ENCODE assay signal across 1 cellular context in the genomic region with DNA sequence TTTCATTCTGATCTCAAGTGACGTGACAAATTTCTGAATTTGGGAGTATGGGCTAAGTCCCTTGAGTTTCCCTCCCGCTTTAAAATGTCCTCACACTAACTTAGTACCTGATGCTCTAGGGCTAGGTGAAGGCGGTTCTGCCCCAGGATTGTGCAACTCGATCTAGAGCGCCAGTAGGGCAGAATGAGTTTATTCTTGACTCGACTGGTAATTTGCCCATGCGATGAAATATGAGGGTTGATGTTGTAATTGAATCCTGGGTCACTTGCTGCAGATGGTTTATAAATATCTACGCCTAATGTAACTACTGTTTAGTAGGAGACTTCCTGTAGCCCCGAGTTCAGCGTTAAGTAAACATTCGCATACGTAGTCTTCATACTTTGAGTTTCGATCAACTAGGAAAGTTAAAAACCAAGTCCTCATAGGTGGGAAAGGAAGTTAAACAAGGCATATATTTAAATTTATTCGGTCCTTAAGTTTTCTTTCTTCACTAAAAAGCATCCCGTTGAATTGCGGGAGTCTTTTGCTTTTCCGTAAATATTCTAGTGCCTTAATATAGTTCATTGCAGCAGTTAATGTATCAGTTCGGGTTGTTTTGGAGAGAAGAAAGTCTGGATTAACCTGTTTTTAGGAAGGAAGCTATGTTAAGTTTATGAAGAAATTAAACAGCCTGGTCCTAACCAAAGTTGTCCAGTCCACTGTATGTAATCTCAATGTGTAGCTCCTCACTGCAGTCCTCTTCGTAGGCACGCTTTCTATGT.
TF ChIP-seq lines count a peak whose summit lies in the region.

No MANE protein-coding gene starts in this region.

TF ChIP-seq in HepG2, 621 proteins besides CTCF, POLR2A, EP300 and RAD21 (continues in another document):
- TF ChIP-seq, protein P1, sequence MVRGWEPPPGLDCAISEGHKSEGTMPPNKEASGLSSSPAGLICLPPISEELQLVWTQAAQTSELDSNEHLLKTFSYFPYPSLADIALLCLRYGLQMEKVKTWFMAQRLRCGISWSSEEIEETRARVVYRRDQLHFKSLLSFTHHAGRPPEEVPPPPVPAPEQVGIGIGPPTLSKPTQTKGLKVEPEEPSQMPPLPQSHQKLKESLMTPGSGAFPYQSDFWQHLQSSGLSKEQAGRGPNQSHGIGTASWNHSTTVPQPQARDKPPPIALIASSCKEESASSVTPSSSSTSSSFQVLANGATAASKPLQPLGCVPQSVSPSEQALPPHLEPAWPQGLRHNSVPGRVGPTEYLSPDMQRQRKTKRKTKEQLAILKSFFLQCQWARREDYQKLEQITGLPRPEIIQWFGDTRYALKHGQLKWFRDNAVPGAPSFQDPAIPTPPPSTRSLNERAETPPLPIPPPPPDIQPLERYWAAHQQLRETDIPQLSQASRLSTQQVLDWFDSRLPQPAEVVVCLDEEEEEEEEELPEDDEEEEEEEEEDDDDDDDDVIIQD (CRISPR knock-in tag; IDR thresholded peaks at IDR 0.05; ENCODE audit: low read depth) = 0 out of 2 replicates have a peak, but pooled peaks have one; percentile 9
- no peak for TF ChIP-seq ATRX (CRISPR knock-in tag; IDR thresholded peaks at IDR 0.05; ENCODE audit: borderline replicate concordance)
- TF ChIP-seq, protein P2, sequence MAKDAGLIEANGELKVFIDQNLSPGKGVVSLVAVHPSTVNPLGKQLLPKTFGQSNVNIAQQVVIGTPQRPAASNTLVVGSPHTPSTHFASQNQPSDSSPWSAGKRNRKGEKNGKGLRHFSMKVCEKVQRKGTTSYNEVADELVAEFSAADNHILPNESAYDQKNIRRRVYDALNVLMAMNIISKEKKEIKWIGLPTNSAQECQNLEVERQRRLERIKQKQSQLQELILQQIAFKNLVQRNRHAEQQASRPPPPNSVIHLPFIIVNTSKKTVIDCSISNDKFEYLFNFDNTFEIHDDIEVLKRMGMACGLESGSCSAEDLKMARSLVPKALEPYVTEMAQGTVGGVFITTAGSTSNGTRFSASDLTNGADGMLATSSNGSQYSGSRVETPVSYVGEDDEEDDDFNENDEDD (CRISPR knock-in tag; IDR thresholded peaks at IDR 0.05; ENCODE audit: borderline replicate concordance) = no peak
- 0 out of 2 replicates have a peak, but pooled peaks have one; percentile 23 for TF ChIP-seq ELF4 (CRISPR knock-in tag; IDR thresholded peaks at IDR 0.05; ENCODE audit: borderline replicate concordance)
- no peak for TF ChIP-seq MIER2 (CRISPR knock-in tag; IDR thresholded peaks at IDR 0.05)
- TF ChIP-seq ZFAT (CRISPR knock-in tag; conservative IDR thresholded peaks at IDR 0.05) = 0 out of 2 replicates have a peak, but pooled peaks have one; percentile 47
- TF ChIP-seq, protein P3, sequence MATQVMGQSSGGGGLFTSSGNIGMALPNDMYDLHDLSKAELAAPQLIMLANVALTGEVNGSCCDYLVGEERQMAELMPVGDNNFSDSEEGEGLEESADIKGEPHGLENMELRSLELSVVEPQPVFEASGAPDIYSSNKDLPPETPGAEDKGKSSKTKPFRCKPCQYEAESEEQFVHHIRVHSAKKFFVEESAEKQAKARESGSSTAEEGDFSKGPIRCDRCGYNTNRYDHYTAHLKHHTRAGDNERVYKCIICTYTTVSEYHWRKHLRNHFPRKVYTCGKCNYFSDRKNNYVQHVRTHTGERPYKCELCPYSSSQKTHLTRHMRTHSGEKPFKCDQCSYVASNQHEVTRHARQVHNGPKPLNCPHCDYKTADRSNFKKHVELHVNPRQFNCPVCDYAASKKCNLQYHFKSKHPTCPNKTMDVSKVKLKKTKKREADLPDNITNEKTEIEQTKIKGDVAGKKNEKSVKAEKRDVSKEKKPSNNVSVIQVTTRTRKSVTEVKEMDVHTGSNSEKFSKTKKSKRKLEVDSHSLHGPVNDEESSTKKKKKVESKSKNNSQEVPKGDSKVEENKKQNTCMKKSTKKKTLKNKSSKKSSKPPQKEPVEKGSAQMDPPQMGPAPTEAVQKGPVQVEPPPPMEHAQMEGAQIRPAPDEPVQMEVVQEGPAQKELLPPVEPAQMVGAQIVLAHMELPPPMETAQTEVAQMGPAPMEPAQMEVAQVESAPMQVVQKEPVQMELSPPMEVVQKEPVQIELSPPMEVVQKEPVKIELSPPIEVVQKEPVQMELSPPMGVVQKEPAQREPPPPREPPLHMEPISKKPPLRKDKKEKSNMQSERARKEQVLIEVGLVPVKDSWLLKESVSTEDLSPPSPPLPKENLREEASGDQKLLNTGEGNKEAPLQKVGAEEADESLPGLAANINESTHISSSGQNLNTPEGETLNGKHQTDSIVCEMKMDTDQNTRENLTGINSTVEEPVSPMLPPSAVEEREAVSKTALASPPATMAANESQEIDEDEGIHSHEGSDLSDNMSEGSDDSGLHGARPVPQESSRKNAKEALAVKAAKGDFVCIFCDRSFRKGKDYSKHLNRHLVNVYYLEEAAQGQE (IDR thresholded peaks at IDR 0.05; ENCODE audit: borderline replicate concordance in 1 of 2, low read depth in 1 of 2, low read length in 2 of 2) = 0 out of 4 replicates have a peak, but pooled peaks of 1 of the 2 experiments have one; percentile 11
- TF ChIP-seq, protein P4, sequence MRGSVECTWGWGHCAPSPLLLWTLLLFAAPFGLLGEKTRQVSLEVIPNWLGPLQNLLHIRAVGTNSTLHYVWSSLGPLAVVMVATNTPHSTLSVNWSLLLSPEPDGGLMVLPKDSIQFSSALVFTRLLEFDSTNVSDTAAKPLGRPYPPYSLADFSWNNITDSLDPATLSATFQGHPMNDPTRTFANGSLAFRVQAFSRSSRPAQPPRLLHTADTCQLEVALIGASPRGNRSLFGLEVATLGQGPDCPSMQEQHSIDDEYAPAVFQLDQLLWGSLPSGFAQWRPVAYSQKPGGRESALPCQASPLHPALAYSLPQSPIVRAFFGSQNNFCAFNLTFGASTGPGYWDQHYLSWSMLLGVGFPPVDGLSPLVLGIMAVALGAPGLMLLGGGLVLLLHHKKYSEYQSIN (CRISPR knock-in tag; IDR thresholded peaks at IDR 0.05; ENCODE audit: borderline replicate concordance) = no peak
- TF ChIP-seq, protein P5, sequence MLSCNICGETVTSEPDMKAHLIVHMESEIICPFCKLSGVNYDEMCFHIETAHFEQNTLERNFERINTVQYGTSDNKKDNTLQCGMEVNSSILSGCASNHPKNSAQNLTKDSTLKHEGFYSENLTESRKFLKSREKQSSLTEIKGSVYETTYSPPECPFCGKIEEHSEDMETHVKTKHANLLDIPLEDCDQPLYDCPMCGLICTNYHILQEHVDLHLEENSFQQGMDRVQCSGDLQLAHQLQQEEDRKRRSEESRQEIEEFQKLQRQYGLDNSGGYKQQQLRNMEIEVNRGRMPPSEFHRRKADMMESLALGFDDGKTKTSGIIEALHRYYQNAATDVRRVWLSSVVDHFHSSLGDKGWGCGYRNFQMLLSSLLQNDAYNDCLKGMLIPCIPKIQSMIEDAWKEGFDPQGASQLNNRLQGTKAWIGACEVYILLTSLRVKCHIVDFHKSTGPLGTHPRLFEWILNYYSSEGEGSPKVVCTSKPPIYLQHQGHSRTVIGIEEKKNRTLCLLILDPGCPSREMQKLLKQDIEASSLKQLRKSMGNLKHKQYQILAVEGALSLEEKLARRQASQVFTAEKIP (CRISPR knock-in tag; IDR thresholded peaks at IDR 0.05; ENCODE audit: borderline replicate concordance) = no peak
- TF ChIP-seq, protein P6, sequence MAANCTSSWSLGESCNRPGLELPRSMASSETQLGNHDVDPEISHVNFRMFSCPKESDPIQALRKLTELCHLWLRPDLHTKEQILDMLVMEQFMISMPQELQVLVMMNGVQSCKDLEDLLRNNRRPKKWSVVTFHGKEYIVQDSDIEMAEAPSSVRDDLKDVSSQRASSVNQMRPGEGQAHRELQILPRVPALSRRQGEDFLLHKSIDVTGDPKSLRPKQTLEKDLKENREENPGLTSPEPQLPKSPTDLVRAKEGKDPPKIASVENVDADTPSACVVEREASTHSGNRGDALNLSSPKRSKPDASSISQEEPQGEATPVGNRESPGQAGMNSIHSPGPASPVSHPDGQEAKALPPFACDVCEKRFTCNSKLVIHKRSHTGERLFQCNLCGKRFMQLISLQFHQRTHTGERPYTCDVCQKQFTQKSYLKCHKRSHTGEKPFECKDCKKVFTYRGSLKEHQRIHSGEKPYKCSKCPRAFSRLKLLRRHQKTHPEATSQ (CRISPR knock-in tag; IDR thresholded peaks at IDR 0.05; ENCODE audit: borderline replicate concordance) = 0 out of 2 replicates have a peak, but pooled peaks have one; percentile 25
- TF ChIP-seq, protein P7, sequence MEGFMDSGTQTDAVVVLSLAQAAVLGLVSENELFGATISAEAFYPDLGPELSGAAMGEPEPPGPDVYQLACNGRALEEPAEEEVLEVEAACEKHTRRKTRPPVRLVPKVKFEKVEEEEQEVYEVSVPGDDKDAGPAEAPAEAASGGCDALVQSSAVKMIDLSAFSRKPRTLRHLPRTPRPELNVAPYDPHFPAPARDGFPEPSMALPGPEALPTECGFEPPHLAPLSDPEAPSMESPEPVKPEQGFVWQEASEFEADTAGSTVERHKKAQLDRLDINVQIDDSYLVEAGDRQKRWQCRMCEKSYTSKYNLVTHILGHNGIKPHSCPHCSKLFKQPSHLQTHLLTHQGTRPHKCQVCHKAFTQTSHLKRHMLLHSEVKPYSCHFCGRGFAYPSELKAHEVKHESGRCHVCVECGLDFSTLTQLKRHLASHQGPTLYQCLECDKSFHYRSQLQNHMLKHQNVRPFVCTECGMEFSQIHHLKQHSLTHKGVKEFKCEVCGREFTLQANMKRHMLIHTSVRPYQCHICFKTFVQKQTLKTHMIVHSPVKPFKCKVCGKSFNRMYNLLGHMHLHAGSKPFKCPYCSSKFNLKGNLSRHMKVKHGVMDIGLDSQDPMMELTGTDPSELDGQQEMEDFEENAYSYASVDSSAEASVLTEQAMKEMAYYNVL (CRISPR knock-in tag; IDR thresholded peaks at IDR 0.05; ENCODE audit: borderline replicate concordance) = no peak
- TF ChIP-seq RCOR2 (CRISPR knock-in tag; IDR thresholded peaks at IDR 0.05) = 0 out of 2 replicates have a peak, but pooled peaks have one; percentile 14
- TF ChIP-seq ZNF3 (CRISPR knock-in tag; IDR thresholded peaks at IDR 0.05) = peak; percentile 51; the same call in 1 of the 2 replicates
- 0 out of 2 replicates have a peak, but pooled peaks have one; percentile 4 for TF ChIP-seq ZNF441 (CRISPR knock-in tag; IDR thresholded peaks at IDR 0.05; ENCODE audit: borderline replicate concordance)
- TF ChIP-seq SMAD3 (CRISPR knock-in tag; IDR thresholded peaks at IDR 0.05) = peak; percentile 30; the same call in 1 of the 2 replicates
- no peak for TF ChIP-seq PLRG1 (conservative IDR thresholded peaks at IDR 0.05)
- 0 out of 2 replicates have a peak, but pooled peaks have one; percentile 54 for TF ChIP-seq ZNF816 (CRISPR knock-in tag; IDR thresholded peaks at IDR 0.05; ENCODE audit: borderline replicate concordance)
- 0 out of 2 replicates have a peak, but pooled peaks have one; percentile 20 for TF ChIP-seq KLF9 (CRISPR knock-in tag; IDR thresholded peaks at IDR 0.05; ENCODE audit: low read depth)
- TF ChIP-seq FOXK1 (CRISPR knock-in tag; IDR thresholded peaks at IDR 0.05; ENCODE audit: borderline replicate concordance, low read depth) = 0 out of 2 replicates have a peak, but pooled peaks have one; percentile 10
- no peak for TF ChIP-seq SP140L (CRISPR knock-in tag; IDR thresholded peaks at IDR 0.05; ENCODE audit: borderline replicate concordance)
- 0 out of 2 replicates have a peak, but pooled peaks have one; percentile 11 for TF ChIP-seq HDAC2 (CRISPR knock-in tag; IDR thresholded peaks at IDR 0.05)
- peak; percentile 20; the same call in 1 of the 2 replicates for TF ChIP-seq RXRB (CRISPR knock-in tag; IDR thresholded peaks at IDR 0.05; ENCODE audit: borderline replicate concordance)
- TF ChIP-seq NCOA5 (CRISPR knock-in tag; IDR thresholded peaks at IDR 0.05) = no peak
- TF ChIP-seq, protein P8, sequence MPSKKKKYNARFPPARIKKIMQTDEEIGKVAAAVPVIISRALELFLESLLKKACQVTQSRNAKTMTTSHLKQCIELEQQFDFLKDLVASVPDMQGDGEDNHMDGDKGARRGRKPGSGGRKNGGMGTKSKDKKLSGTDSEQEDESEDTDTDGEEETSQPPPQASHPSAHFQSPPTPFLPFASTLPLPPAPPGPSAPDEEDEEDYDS (CRISPR knock-in tag; IDR thresholded peaks at IDR 0.05) = 0 out of 2 replicates have a peak, but pooled peaks have one; percentile 20
- TF ChIP-seq FOXA1 (IDR thresholded peaks at IDR 0.05) = no peak
- 0 out of 2 replicates have a peak, but pooled peaks have one; percentile 45 for TF ChIP-seq FOXA1 (CRISPR knock-in tag; IDR thresholded peaks at IDR 0.05)
- TF ChIP-seq ZNF549 (CRISPR knock-in tag; IDR thresholded peaks at IDR 0.05) = no peak
- peak; percentile 20; the same call in 1 of the 2 replicates for TF ChIP-seq ETV5 (CRISPR knock-in tag; IDR thresholded peaks at IDR 0.05; ENCODE audit: borderline replicate concordance)
- TF ChIP-seq CREB1 (IDR thresholded peaks at IDR 0.05) = no peak
- no peak; the same call in 1 of the 2 replicates for TF ChIP-seq CREB1 (CRISPR knock-in tag; IDR thresholded peaks at IDR 0.05)
- TF ChIP-seq FOXA3 (CRISPR knock-in tag; IDR thresholded peaks at IDR 0.05) = peak; percentile 59; the same call in 1 of the 2 replicates
- 0 out of 2 replicates have a peak, but pooled peaks have one; percentile 20 for TF ChIP-seq YEATS2 (CRISPR knock-in tag; IDR thresholded peaks at IDR 0.05; ENCODE audit: borderline replicate concordance)
- no peak for TF ChIP-seq KAT2B (IDR thresholded peaks at IDR 0.05; ENCODE audit: borderline replicate concordance, low read depth, low read length)
- TF ChIP-seq GABPA (IDR thresholded peaks at IDR 0.05; ENCODE audit: low read depth, low read length) = no peak
- peak; percentile 26; the same call in 1 of the 2 replicates for TF ChIP-seq GABPA (CRISPR knock-in tag; IDR thresholded peaks at IDR 0.05; ENCODE audit: low read depth)
- TF ChIP-seq, protein P9, sequence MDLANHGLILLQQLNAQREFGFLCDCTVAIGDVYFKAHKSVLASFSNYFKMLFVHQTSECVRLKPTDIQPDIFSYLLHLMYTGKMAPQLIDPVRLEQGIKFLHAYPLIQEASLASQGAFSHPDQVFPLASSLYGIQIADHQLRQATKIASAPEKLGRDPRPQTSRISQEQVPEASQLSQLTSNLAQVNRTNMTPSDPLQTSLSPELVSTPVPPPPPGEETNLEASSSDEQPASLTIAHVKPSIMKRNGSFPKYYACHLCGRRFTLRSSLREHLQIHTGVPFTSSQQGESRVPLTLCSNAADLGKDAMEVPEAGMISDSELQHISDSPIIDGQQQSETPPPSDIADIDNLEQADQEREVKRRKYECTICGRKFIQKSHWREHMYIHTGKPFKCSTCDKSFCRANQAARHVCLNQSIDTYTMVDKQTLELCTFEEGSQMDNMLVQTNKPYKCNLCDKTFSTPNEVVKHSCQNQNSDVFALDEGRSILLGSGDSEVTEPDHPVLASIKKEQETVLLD (CRISPR knock-in tag; IDR thresholded peaks at IDR 0.05; ENCODE audit: low read depth) = 0 out of 2 replicates have a peak, but pooled peaks have one; percentile 40
